8 cellular contexts compared by ENCODE assay signal in the genomic region with DNA sequence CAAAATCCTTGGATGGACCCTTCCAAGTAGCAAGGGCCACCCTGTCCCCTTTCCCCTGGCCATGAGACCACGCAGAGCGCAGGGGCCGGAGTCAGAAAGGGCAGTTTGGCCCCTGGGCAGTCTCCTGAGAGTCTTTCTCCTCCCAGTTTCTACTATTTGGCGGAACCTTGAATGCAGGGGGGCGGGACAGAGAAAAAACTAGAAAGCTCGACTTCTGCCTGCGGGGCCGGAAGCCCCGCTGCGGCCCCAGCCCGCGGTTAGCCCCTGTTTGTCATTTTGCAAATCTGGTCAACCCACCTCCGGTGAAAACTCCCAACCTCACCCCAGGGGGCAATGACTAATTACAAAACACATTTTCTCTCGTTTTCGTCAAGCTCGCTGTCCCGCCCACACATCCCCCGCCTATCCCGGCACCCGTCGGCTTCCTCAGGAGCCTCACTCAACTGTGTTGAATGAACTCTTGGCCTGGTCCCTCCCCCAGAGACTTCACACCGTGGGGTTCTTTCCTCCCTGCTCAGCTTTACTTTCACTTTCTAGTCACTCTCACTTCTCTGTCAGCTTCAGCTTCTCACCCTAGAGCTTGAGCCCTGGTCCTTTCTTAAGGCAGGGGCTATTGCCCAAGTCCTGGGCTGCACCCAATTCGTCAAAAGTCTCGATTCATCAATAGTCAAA.
A peak's percentile ranks its signal among the peaks of the same experiment; 100 is the strongest.
DNase-seq lines count a peak whose midpoint lies in the region; ATAC-seq and TF ChIP-seq lines count a peak whose summit lies in the region.

No MANE protein-coding gene starts in this region.

- no peak for TF ChIP-seq POLR2A in lower leg skin (IDR thresholded peaks at IDR 0.05)

- H3K27ac Mint-ChIP-seq in dendritic cell treated with granulocyte-macrophage colony-stimulating factor and Interleukin-4, amounts not matched to agents 40 ng/mL and 50 ng/mL, for 4 days = peak overlapping the region; percentile 87

- H3K27me3 Mint-ChIP-seq in dendritic cell treated with granulocyte-macrophage colony-stimulating factor and Interleukin-4, amounts not matched to agents 40 ng/mL and 50 ng/mL, for 4 days = peaks cover 7% of the 10 kb centered on the region

- peak overlapping the region; percentile 6 for H3K4me3 ChIP-seq in lower leg skin (ENCODE audit: low read depth, poor library complexity, severe bottlenecking)

- no peaks in the 10 kb centered on the region for H3K9me3 Mint-ChIP-seq in dendritic cell treated with granulocyte-macrophage colony-stimulating factor and Interleukin-4, amounts not matched to agents 40 ng/mL and 50 ng/mL, for 4 days

- ATAC-seq in HG02852 (IDR thresholded peaks at IDR 0.05; ENCODE audit: unreplicated experiment) = peak; percentile 81

- H3K36me3 Mint-ChIP-seq in dendritic cell treated with granulocyte-macrophage colony-stimulating factor and Interleukin-4, amounts not matched to agents 40 ng/mL and 50 ng/mL, for 4 days (ENCODE audit: low read depth) = no peaks in the 10 kb centered on the region

- H3K4me3 Mint-ChIP-seq in dendritic cell treated with granulocyte-macrophage colony-stimulating factor and Interleukin-4, amounts not matched to agents 40 ng/mL and 50 ng/mL, for 4 days = peak overlapping the region; percentile 74

- intact Hi-C loops in dendritic cell treated with granulocyte-macrophage colony-stimulating factor and Interleukin-4, amounts not matched to agents 40 ng/mL and 50 ng/mL, for 4 days (cut with micrococcal nuclease) = loop anchor here (2.0 kb wide), 1 partner anchor 15 kb away; no protein-coding TSS in a partner anchor
- intact Hi-C loops in lower leg skin (cut with DNase I; ENCODE audit: low total_unique reads) = no loop called here

- H3K4me1 Mint-ChIP-seq in dendritic cell treated with granulocyte-macrophage colony-stimulating factor and Interleukin-4, amounts not matched to agents 40 ng/mL and 50 ng/mL, for 4 days (ENCODE audit: low read depth) = peaks cover 71% of the 10 kb centered on the region

- TF ChIP-seq CTCF in lower leg skin (IDR thresholded peaks at IDR 0.05) = no peak

- peak; percentile 33 to 50 for DNase-seq in NCI-H2081 (lab: John Stamatoyannopoulos, UW)
- DNase-seq in NCI-H2081 treated with DMSO at 0.1 percent for 48 hours (lab: John Stamatoyannopoulos, UW) = no peak
- peak; percentile 81 for DNase-seq in NCI-H2196 (lab: John Stamatoyannopoulos, UW; ENCODE audit: unreplicated experiment)
- peak; percentile 93 for DNase-seq in activated CD4-positive, alpha-beta T cell treated with anti-CD3 and anti-CD28 coated beads, Interleukin-2, amount 50 U/mL, for 1 hour
- peak; percentile 83 to 96 for DNase-seq in lower leg skin (ENCODE audit: low spot score in 2 of 2)
- DNase-seq in stimulated activated CD4-positive, alpha-beta T cell treated with anti-CD3 and anti-CD28 coated beads, Interleukin-4, amount 100 ng/mL, for 4 hours = peak; percentile 95 to 99

- 2% methylated on average over 24 of the region's 24 CpGs for WGBS in lower leg skin, 2 donors
